9 cellular contexts compared by ENCODE assay signal in the genomic region with DNA sequence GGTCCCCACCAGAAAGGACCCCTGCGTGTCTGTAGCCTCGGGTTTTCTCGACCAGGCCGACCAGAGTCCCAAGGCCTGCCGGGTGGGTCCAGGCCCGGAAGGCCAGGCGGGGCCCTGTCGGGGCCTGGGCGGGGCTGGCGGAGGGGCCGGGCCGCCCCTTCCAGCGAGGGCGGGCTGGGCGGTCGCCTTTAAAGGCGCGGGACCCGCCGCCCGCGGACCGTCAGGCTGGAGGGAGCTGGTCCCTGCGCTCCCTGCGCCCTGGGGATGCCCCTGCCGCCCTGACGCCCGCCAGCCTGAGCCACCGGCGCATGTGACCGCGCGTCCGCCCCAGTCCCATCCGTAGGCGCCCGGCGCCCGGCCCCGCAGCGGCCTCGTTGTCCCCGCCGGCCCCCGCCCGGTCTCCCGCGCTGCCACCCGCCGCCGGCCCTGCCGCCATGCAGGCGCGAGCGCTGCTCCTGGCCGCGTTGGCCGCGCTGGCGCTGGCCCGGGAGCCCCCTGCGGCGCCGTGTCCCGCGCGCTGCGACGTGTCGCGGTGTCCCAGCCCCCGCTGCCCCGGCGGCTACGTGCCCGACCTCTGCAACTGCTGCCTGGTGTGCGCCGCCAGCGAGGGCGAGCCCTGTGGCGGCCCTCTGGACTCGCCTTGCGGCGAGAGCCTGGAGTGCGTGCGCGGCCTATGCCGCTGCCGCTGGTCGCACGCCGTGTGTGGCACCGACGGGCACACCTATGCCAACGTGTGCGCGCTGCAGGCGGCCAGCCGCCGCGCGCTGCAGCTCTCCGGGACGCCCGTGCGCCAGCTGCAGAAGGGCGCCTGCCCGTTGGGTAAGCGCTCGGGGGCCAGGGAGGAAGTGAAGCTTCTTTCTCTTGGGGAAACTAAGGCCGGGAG. TPM values are rescaled to one million over a fixed set of nuclear protein-coding genes. Genes with fewer than 3 reads are reported as not detected.
DNase-seq lines count a peak whose midpoint lies in the region; ATAC-seq and TF ChIP-seq lines count a peak whose summit lies in the region.
"Had no signal": no experiment of that assay in that cellular context is flagged by ENCODE, and none has a peak within 500 bp of the region (broad histone marks: within the 10 kb centered on the region; RNA-seq: fewer than 3 reads in every experiment).

TSS of gene HTRA3 (plus strand) at position 220 of the 883 bp plus-strand sequence. CDS start at position 435, 215 bp downstream.

- TF ChIP-seq CTCF in type B pancreatic cell (conservative IDR thresholded peaks at IDR 0.05) (peak; percentile 27), MM.1S (IDR thresholded peaks at IDR 0.05; ENCODE audit: low read length) (no peak)

- no peaks in the 10 kb centered on the region for H4K20me1 ChIP-seq in MM.1S (ENCODE audit: insufficient read depth, low read length)

- no peaks in the 10 kb centered on the region for H3K79me2 ChIP-seq in MM.1S (ENCODE audit: low read length)

- no peak within 1 kb of the TSS for H3K4me2 ChIP-seq in MM.1S (ENCODE audit: low read depth, low read length)

- no peak within 1 kb of the TSS for H3K27ac Mint-ChIP-seq in type B pancreatic cell
- H3K27ac Mint-ChIP-seq: T-helper 2 cell treated with Interferon-gamma antibody and Interleukin-4, amounts not matched to agents 5 μg/mL and 100 μg/mL, for 36 hours had no signal

- no peak within 1 kb of the TSS for H3K27ac ChIP-seq in MM.1S (ENCODE audit: low read length)

- no peaks in the 10 kb centered on the region for H3K9me3 Mint-ChIP-seq in type B pancreatic cell
- H3K9me3 Mint-ChIP-seq: T-helper 2 cell treated with Interferon-gamma antibody and Interleukin-4, amounts not matched to agents 5 μg/mL and 100 μg/mL, for 36 hours had no signal

- DNase-seq in NCI-H146 (lab: John Stamatoyannopoulos, UW) (peak; percentile 47), NCI-H146 treated with DMSO at 0.1 percent for 48 hours (lab: John Stamatoyannopoulos, UW; ENCODE audit: unreplicated experiment) (no peak), dermis blood vessel endothelial cell (peak; percentile 64), lung microvascular endothelial cell (ENCODE audit: low read depth in 2 of 2) (peak; percentile 71), type B pancreatic cell (ENCODE audit: extremely low spot score, unreplicated experiment) (no peak), MM.1S (no peak), NCI-H2107 treated with DMSO at 0.1 percent for 48 hours (lab: John Stamatoyannopoulos, UW; ENCODE audit: unreplicated experiment) (no peak)

- H3F3A ChIP-seq in MM.1S (ENCODE audit: insufficient read depth, low read length): no peaks in the 10 kb centered on the region

- peaks cover 94% of the 10 kb centered on the region for H3K27me3 ChIP-seq in MM.1S (replicated peaks; ENCODE audit: insufficient read depth, low read length)

- H3K9me2 ChIP-seq in MM.1S (replicated peaks; ENCODE audit: insufficient read depth, low read length): no peaks in the 10 kb centered on the region

- peaks cover 31% of the 10 kb centered on the region for H3K4me1 Mint-ChIP-seq in type B pancreatic cell (ENCODE audit: unreplicated experiment)

- H3K36me3 Mint-ChIP-seq in type B pancreatic cell: no peaks in the 10 kb centered on the region

- no peaks in the 10 kb centered on the region for H3K4me1 ChIP-seq in MM.1S (ENCODE audit: low read length)

- H2AFZ ChIP-seq in MM.1S (ENCODE audit: low read length): no peak within 1 kb of the TSS

- no peak for ATAC-seq in HG03460 (IDR thresholded peaks at IDR 0.05; ENCODE audit: unreplicated experiment)

- peak within 1 kb of the TSS; percentile 47 for H3K4me3 Mint-ChIP-seq in type B pancreatic cell
- H3K4me3 Mint-ChIP-seq: T-helper 2 cell treated with Interferon-gamma antibody and Interleukin-4, amounts not matched to agents 5 μg/mL and 100 μg/mL, for 36 hours had no signal

- H3K27me3 Mint-ChIP-seq in type B pancreatic cell: peaks cover 30% of the 10 kb centered on the region

- H3K9me3 ChIP-seq in MM.1S (replicated peaks; ENCODE audit: insufficient read depth, low read length): no peaks in the 10 kb centered on the region

- no peak within 1 kb of the TSS for H3K9ac ChIP-seq in MM.1S (ENCODE audit: low read length)

- H3K36me3 ChIP-seq in MM.1S (replicated peaks; ENCODE audit: insufficient read depth, low read length): no peaks in the 10 kb centered on the region

- H3K4me3 ChIP-seq in MM.1S (ENCODE audit: low read length): no peak within 1 kb of the TSS

RNA-seq across cellular contexts. Expression of gene HTRA3, which starts in this region (rescaled TPM):
- total RNA-seq in dermis blood vessel endothelial cell (3.0 and 3.6 TPM in 2 replicates), lung microvascular endothelial cell (1.2 and 2.6 TPM in 2 replicates), type B pancreatic cell (ENCODE audit: low replicate concordance) (0.52 and 4.4 TPM in 2 replicates)

Comparison
In these comparisons a context has a peak if more than half of its experiments do, and no peak if none do; other contexts are left out.
1. DNase-seq: peak in NCI-H146 (single experiment), dermis blood vessel endothelial cell (single experiment) and lung microvascular endothelial cell (2 of 2); none in NCI-H146 treated with DMSO at 0.1 percent for 48 hours (single experiment), type B pancreatic cell (single experiment), MM.1S (single experiment) and NCI-H2107 treated with DMSO at 0.1 percent for 48 hours (single experiment).